ENCODE assay signal across 19 cellular contexts in genomic region chr13:44281252-44282000, GRCh38.
DNase-seq lines count a peak whose midpoint lies in the region; ATAC-seq, FAIRE-seq and TF ChIP-seq lines count a peak whose summit lies in the region.
"Had no signal": no experiment of that assay in that cellular context is flagged by ENCODE, and none has a peak within 500 bp of the region (broad histone marks: within the 10 kb centered on the region; RNA-seq: fewer than 3 reads in every experiment).

No MANE protein-coding gene starts in this region.

- H3K4me2 ChIP-seq in HCT116 (ENCODE audit: low read length), result peak overlapping the region; percentile 65
- H3K4me2 ChIP-seq in astrocyte (ENCODE audit: low read length), result peak overlapping the region; percentile 60
- H3K4me2 ChIP-seq: PC-9 had no signal

- no peak for FAIRE-seq in astrocyte (lab: Jason Lieb, UNC)
- FAIRE-seq: G401.6, GM12892, GM19239 had no signal

- H3K9me2 ChIP-seq in HCT116 (ENCODE audit: insufficient read depth), result no peaks in the 10 kb centered on the region

- BruUV-seq in HCT116 (replicated peaks; lab: Mats Ljungman, UMichigan), result no TSS peak

- intact Hi-C loops in HCT116 (cut with micrococcal nuclease), result no loop called here
- intact Hi-C loops in stomach (cut with DNase I; ENCODE audit: low total_unique reads), result no loop called here
- intact Hi-C loops in activated CD4-positive, alpha-beta T cell treated with anti-CD3 and anti-CD28 coated beads, Interleukin-2, amount 10 ng/mL, durations not matched to agents 24 days and 14 days (cut with micrococcal nuclease), result no loop called here

- CTCF ChIA-PET in HCT116 (lab: Charles Lee), result no interaction called here

- RAD21 ChIA-PET in HCT116 (lab: Charles Lee; ENCODE audit: low non-redundant PET in 1 of 2, low total read pairs in 2 of 2, uncharacterized antibody in 2 of 2, unreplicated experiment in 2 of 2), result no interaction called here

- no peaks in the 10 kb centered on the region for H3K9me3 ChIP-seq in HCT116 (ENCODE audit: control insufficient read depth in 1 of 2, insufficient read depth in 1 of 2, low read depth in 1 of 2, low read length in 2 of 2)
- no peaks in the 10 kb centered on the region for H3K9me3 ChIP-seq in astrocyte (ENCODE audit: insufficient read depth, low read depth, low read length)
- no peaks in the 10 kb centered on the region for H3K9me3 ChIP-seq in stomach
- H3K9me3 ChIP-seq: MG63 had no signal

- TF ChIP-seq CTCF in HCT116 (IDR thresholded peaks at IDR 0.05 in 2 of 3, conservative IDR thresholded peaks at IDR 0.05 in 1 of 3; ENCODE audit: borderline replicate concordance in 1 of 3, insufficient read depth in 1 of 3, low read depth in 2 of 3, low read length in 2 of 3) (no peak), astrocyte (IDR thresholded peaks at IDR 0.05; ENCODE audit: insufficient read depth, low read depth, low read length) (no peak), stomach (IDR thresholded peaks at IDR 0.05) (no peak)

- no peaks in the 10 kb centered on the region for H3K9me3 Mint-ChIP-seq in astrocyte (ENCODE audit: unreplicated experiment)
- H3K9me3 Mint-ChIP-seq in activated CD4-positive, alpha-beta T cell treated with anti-CD3 and anti-CD28 coated beads, Interleukin-2, amount 10 ng/mL, durations not matched to agents 24 days and 14 days, result peaks cover 17% of the 10 kb centered on the region

- no peak overlapping the region for H3K4me3 Mint-ChIP-seq in astrocyte (ENCODE audit: unreplicated experiment)
- H3K4me3 Mint-ChIP-seq in activated CD4-positive, alpha-beta T cell treated with anti-CD3 and anti-CD28 coated beads, Interleukin-2, amount 10 ng/mL, durations not matched to agents 24 days and 14 days, result no peak overlapping the region

- H3K9ac ChIP-seq in HCT116 (ENCODE audit: low read length) (no peak overlapping the region), astrocyte (ENCODE audit: low read length) (no peak overlapping the region)

- H3K4me1 ChIP-seq in HCT116 (ENCODE audit: control insufficient read depth in 1 of 2, insufficient read depth in 2 of 2, low read length in 2 of 2), result peaks cover 16 to 35% of the 10 kb centered on the region in 2 experiments
- H3K4me1 ChIP-seq in astrocyte (ENCODE audit: insufficient read depth, low read length), result peaks cover 10% of the 10 kb centered on the region
- H3K4me1 ChIP-seq in stomach, result peaks cover 6 to 27% (median 16%) of the 10 kb centered on the region in 4 donors

- DNase-seq in HCT116 (ENCODE audit: low read depth, low spot score) (no peak), astrocyte (ENCODE audit: low read depth) (no peak), left kidney (ENCODE audit: low read depth, low spot score) (peak; percentile 78), stomach (peak; percentile 47), NCI-H187 (lab: John Stamatoyannopoulos, UW) (no peak), NCI-H446 (lab: John Stamatoyannopoulos, UW) (no peak)
- DNase-seq in activated CD4-positive, alpha-beta T cell treated with anti-CD3 and anti-CD28 coated beads, Interleukin-2, amount 10 ng/mL, durations not matched to agents 24 days and 14 days, result no peak
- DNase-seq: C1 segment of cervical spinal cord, DMS53, KG1, MG63, NCI-H1092 treated with DMSO at 0.1 percent for 48 hours, NCI-H1694 treated with DMSO at 0.1 percent for 48 hours, PC-9, Right ventricle myocardium superior had no signal

- POLR2A ChIA-PET in HCT116 (lab: Charles Lee), result interaction anchor here (2.4 kb wide), 1 partner anchor 21 kb away, joined by 7 read pairs; no protein-coding TSS in a partner anchor

- H3K27me3 ChIP-seq in HCT116 (ENCODE audit: insufficient read depth, low read length) (no peaks in the 10 kb centered on the region), astrocyte (ENCODE audit: insufficient read depth, low read length) (no peaks in the 10 kb centered on the region), stomach (no peaks in the 10 kb centered on the region)
- H3K27me3 ChIP-seq: MG63 had no signal

- peak overlapping the region in 1 of 2 experiments; percentile 17; a peak in 1 of 4 replicates for H3K4me3 ChIP-seq in HCT116 (replicated peaks in 1 of 2; ENCODE audit: low read depth in 1 of 2, low read length in 2 of 2)
- H3K4me3 ChIP-seq in astrocyte (ENCODE audit: insufficient read depth, low read depth, low read length), result no peak overlapping the region
- H3K4me3 ChIP-seq in stomach, result no peak overlapping the region
- H3K4me3 ChIP-seq: MG63, PC-9 had no signal

- TF ChIP-seq EP300 in stomach (IDR thresholded peaks at IDR 0.05), result no peak

- no peaks in the 10 kb centered on the region for H3K36me3 Mint-ChIP-seq in astrocyte (ENCODE audit: low read depth, unreplicated experiment)
- H3K36me3 Mint-ChIP-seq in activated CD4-positive, alpha-beta T cell treated with anti-CD3 and anti-CD28 coated beads, Interleukin-2, amount 10 ng/mL, durations not matched to agents 24 days and 14 days (ENCODE audit: low read depth), result peaks cover 1% of the 10 kb centered on the region

- H3K27me3 Mint-ChIP-seq in astrocyte (ENCODE audit: low read depth, unreplicated experiment), result peaks cover 11% of the 10 kb centered on the region
- H3K27me3 Mint-ChIP-seq in activated CD4-positive, alpha-beta T cell treated with anti-CD3 and anti-CD28 coated beads, Interleukin-2, amount 10 ng/mL, durations not matched to agents 24 days and 14 days, result peaks cover 29% of the 10 kb centered on the region

- H3K36me3 ChIP-seq in HCT116 (ENCODE audit: control insufficient read depth in 1 of 2, insufficient read depth in 2 of 2, low read length in 2 of 2) (no peaks in the 10 kb centered on the region), astrocyte (ENCODE audit: insufficient read depth, low read length) (no peaks in the 10 kb centered on the region), stomach (no peaks in the 10 kb centered on the region)
- H3K36me3 ChIP-seq: MG63 had no signal

- peaks cover 10% of the 10 kb centered on the region for H3K4me1 Mint-ChIP-seq in astrocyte (ENCODE audit: low read depth, unreplicated experiment)
- peaks cover 12% of the 10 kb centered on the region for H3K4me1 Mint-ChIP-seq in activated CD4-positive, alpha-beta T cell treated with anti-CD3 and anti-CD28 coated beads, Interleukin-2, amount 10 ng/mL, durations not matched to agents 24 days and 14 days

- TF ChIP-seq POLR2A in HCT116 (IDR thresholded peaks at IDR 0.05; ENCODE audit: borderline replicate concordance, extremely low read depth, insufficient read depth, insufficient read length) (no peak), stomach (IDR thresholded peaks at IDR 0.05) (no peak)

- H3K79me2 ChIP-seq in HCT116 (ENCODE audit: insufficient read depth, low read length) (no peaks in the 10 kb centered on the region), astrocyte (ENCODE audit: insufficient read depth, low read length) (no peaks in the 10 kb centered on the region)

- no peak overlapping the region for H3K27ac ChIP-seq in HCT116 (ENCODE audit: low read depth, low read length)
- no peak overlapping the region for H3K27ac ChIP-seq in astrocyte (ENCODE audit: low read depth, low read length)
- H3K27ac ChIP-seq in stomach, result peak overlapping the region in 3 of 5 donors; percentile 21 to 45 (median 29)
- H3K27ac ChIP-seq: PC-9 had no signal

- H2AFZ ChIP-seq in HCT116 (ENCODE audit: low read depth, low read length, poor library complexity, severe bottlenecking) (peak overlapping the region; percentile 52), astrocyte (ENCODE audit: low read depth, low read length) (no peak overlapping the region)
- H2AFZ ChIP-seq: PC-9 had no signal

- H3K27ac Mint-ChIP-seq in astrocyte (ENCODE audit: unreplicated experiment), result no peak overlapping the region
- H3K27ac Mint-ChIP-seq in activated CD4-positive, alpha-beta T cell treated with anti-CD3 and anti-CD28 coated beads, Interleukin-2, amount 10 ng/mL, durations not matched to agents 24 days and 14 days, result no peak overlapping the region

- no peak for TF ChIP-seq RAD21 in HCT116 (IDR thresholded peaks at IDR 0.05; ENCODE audit: low read depth)

- ATAC-seq in HCT116 (peak; percentile 81), GM19395 (IDR thresholded peaks at IDR 0.05; ENCODE audit: unreplicated experiment) (no peak)

- WGBS in stomach, 5 donors, result 65 to 78% (median 70%) methylated on average over 9 of the region's 9 CpGs

- H4K20me1 ChIP-seq in HCT116 (ENCODE audit: insufficient read depth), result no peaks in the 10 kb centered on the region
- H4K20me1 ChIP-seq in astrocyte (ENCODE audit: insufficient read depth, low read length), result no peaks in the 10 kb centered on the region

TF ChIP-seq in HCT116, 20 proteins besides CTCF, POLR2A, EP300 and RAD21:
- TF ChIP-seq FOSL1 (IDR thresholded peaks at IDR 0.05; ENCODE audit: low read depth) (no peak), SP1 (IDR thresholded peaks at IDR 0.05; ENCODE audit: low read depth) (0 out of 2 replicates have a peak, but pooled peaks have one; percentile 11), SIN3A (IDR thresholded peaks at IDR 0.05; ENCODE audit: low read depth) (no peak), TCF7L2 (IDR thresholded peaks at IDR 0.05; ENCODE audit: borderline replicate concordance, extremely low read depth, insufficient read depth, insufficient read length) (peak; percentile 97)
TF ChIP-seq in HCT116: peak in this region for 2.

Comparison
In these comparisons a context has a peak if more than half of its experiments do, and no peak if none do; other contexts are left out.
1. DNase-seq: peak in left kidney (single experiment) and stomach (single experiment); none in HCT116 (single experiment), astrocyte (single experiment), NCI-H187 (0 of 2), NCI-H446 (0 of 2) and activated CD4-positive, alpha-beta T cell treated with anti-CD3 and anti-CD28 coated beads, Interleukin-2, amount 10 ng/mL, durations not matched to agents 24 days and 14 days (single experiment).
2. H3K27ac ChIP-seq: peak in stomach (3 of 5); none in HCT116 (single experiment) and astrocyte (single experiment).